In genomic region chrX:22135171-22135711, GRCh38 we compare ENCODE assay signal across 8 cellular contexts.
DNase-seq lines count a peak whose midpoint lies in the region; ATAC-seq and TF ChIP-seq lines count a peak whose summit lies in the region.

No MANE protein-coding gene starts in this region.

- H3K4me1 Mint-ChIP-seq in activated T-cell treated with anti-CD3 and anti-CD28 coated beads, Interleukin-2, amount 50 U/mL, for 72 hours (ENCODE audit: low read depth), result peaks cover 10% of the 10 kb centered on the region

- ATAC-seq in heart right ventricle (peak; percentile 32 to 85 (median 68)), thoracic aorta (ENCODE audit: insufficient number of reproducible peaks, low FRiP score, low read depth) (peak; percentile 50), GM21423 (IDR thresholded peaks at IDR 0.05; ENCODE audit: unreplicated experiment) (no peak), HG03342 (IDR thresholded peaks at IDR 0.05; ENCODE audit: unreplicated experiment) (no peak)
- no peak for ATAC-seq in activated T-cell treated with anti-CD3 and anti-CD28 coated beads, Interleukin-2, amount 50 U/mL, for 72 hours (replicated peaks in 1 of 2)

- H3K36me3 Mint-ChIP-seq in activated T-cell treated with anti-CD3 and anti-CD28 coated beads, Interleukin-2, amount 50 U/mL, for 72 hours (ENCODE audit: insufficient read depth in 2 of 2), result no peaks in the 10 kb centered on the region

- no peak for TF ChIP-seq CTCF in VCaP (conservative IDR thresholded peaks at IDR 0.05)
- no peak for TF ChIP-seq CTCF in heart right ventricle (IDR thresholded peaks at IDR 0.05)
- TF ChIP-seq CTCF in thoracic aorta (IDR thresholded peaks at IDR 0.05), result no peak

- no peaks in the 10 kb centered on the region for H3K36me3 ChIP-seq in heart right ventricle
- H3K36me3 ChIP-seq in thoracic aorta, result no peaks in the 10 kb centered on the region

- no peak overlapping the region for H3K4me3 ChIP-seq in heart right ventricle
- H3K4me3 ChIP-seq in thoracic aorta, result no peak overlapping the region

- peaks cover 0 to 9% (median 0%) of the 10 kb centered on the region in 9 donors for H3K4me1 ChIP-seq in heart right ventricle
- peaks cover 9 to 10% of the 10 kb centered on the region in 2 donors for H3K4me1 ChIP-seq in thoracic aorta (ENCODE audit: control insufficient read depth in 1 of 2, low read depth in 2 of 2)

- intact Hi-C loops in heart right ventricle (cut with DNase I), result loop anchor here in 6 of 10 donors (5.0 to 10.0 kb wide), 4 partner anchors 57 to 612 kb away; no protein-coding TSS in a partner anchor

- DNase-seq in DMS53 (lab: John Stamatoyannopoulos, UW) (peak; percentile 43), DMS53 treated with DMSO at 0.1 percent for 48 hours (lab: John Stamatoyannopoulos, UW; ENCODE audit: unreplicated experiment) (no peak), heart right ventricle (no peak), thoracic aorta (ENCODE audit: low spot score) (no peak)
- no peak for DNase-seq in activated T-cell treated with anti-CD3 and anti-CD28 coated beads, Interleukin-2, amount 50 U/mL, for 72 hours

- WGBS in heart right ventricle, 2 donors, result 13 to 23% methylated on average over 4 of the region's 4 CpGs

- H3K27ac ChIP-seq in VCaP (peak overlapping the region; percentile 38), heart right ventricle (peak overlapping the region in 6 of 10 donors; percentile 6 to 50 (median 40)), thoracic aorta (peak overlapping the region; percentile 61 to 68)

- no peak overlapping the region for H3K4me3 Mint-ChIP-seq in activated T-cell treated with anti-CD3 and anti-CD28 coated beads, Interleukin-2, amount 50 U/mL, for 72 hours

- H3K9me3 ChIP-seq in heart right ventricle (no peaks in the 10 kb centered on the region), thoracic aorta (no peaks in the 10 kb centered on the region)

- H3K9me3 Mint-ChIP-seq in activated T-cell treated with anti-CD3 and anti-CD28 coated beads, Interleukin-2, amount 50 U/mL, for 72 hours, result no peaks in the 10 kb centered on the region

- H3K27me3 Mint-ChIP-seq in activated T-cell treated with anti-CD3 and anti-CD28 coated beads, Interleukin-2, amount 50 U/mL, for 72 hours (ENCODE audit: low read depth), result peaks cover 24% of the 10 kb centered on the region

- peaks cover 0 to 21% (median 0%) of the 10 kb centered on the region in 7 donors for H3K27me3 ChIP-seq in heart right ventricle
- H3K27me3 ChIP-seq in thoracic aorta (replicated peaks; ENCODE audit: insufficient read depth), result no peaks in the 10 kb centered on the region

- no peak overlapping the region for H3K27ac Mint-ChIP-seq in activated T-cell treated with anti-CD3 and anti-CD28 coated beads, Interleukin-2, amount 50 U/mL, for 72 hours

Comparison
In these comparisons a context has a peak if more than half of its experiments do, and no peak if none do; other contexts are left out.
1. ATAC-seq: peak in heart right ventricle (8 of 8) and thoracic aorta (single experiment); none in GM21423 (single experiment), activated T-cell treated with anti-CD3 and anti-CD28 coated beads, Interleukin-2, amount 50 U/mL, for 72 hours (0 of 2) and HG03342 (single experiment).
2. Peak in every context shown above with its lines, with median percentiles within 50 percentile points of each other: H3K27ac ChIP-seq.